Comparison of ENCODE assay signal across 13 cellular contexts in genomic region chr20:38108438-38109024, GRCh38. TPM values are rescaled to one million over a fixed set of nuclear protein-coding genes. Genes with fewer than 3 reads are reported as not detected.
DNase-seq lines count a peak whose midpoint lies in the region; ATAC-seq and TF ChIP-seq lines count a peak whose summit lies in the region.
"Had no signal": no experiment of that assay in that cellular context is flagged by ENCODE, and none has a peak within 500 bp of the region (broad histone marks: within the 10 kb centered on the region; RNA-seq: fewer than 3 reads in every experiment).

No MANE protein-coding gene starts in this region.

- POLR2A ChIA-PET in GM10248 (lab: Yijun Ruan, JAX): no interaction called here

- no peak overlapping the region for H3K4me3 ChIP-seq in body of pancreas
- H3K4me3 ChIP-seq in left lung: no peak overlapping the region
- no peak overlapping the region for H3K4me3 ChIP-seq in suprapubic skin

- H3K4me3 Mint-ChIP-seq in HFFc6: no peak overlapping the region; the same call in 1 of the 2 replicates
- H3K4me3 Mint-ChIP-seq: dendritic cell treated with granulocyte-macrophage colony-stimulating factor and Interleukin-4, amounts not matched to agents 40 ng/mL and 50 ng/mL, for 4 days; T-helper 2 cell treated with Interferon-gamma antibody and Interleukin-4, amounts not matched to agents 5 μg/mL and 100 μg/mL, for 36 hours had no signal

- TF ChIP-seq EP300 in suprapubic skin (IDR thresholded peaks at IDR 0.05): no peak

- WGBS in body of pancreas, 2 donors: 72 to 87% methylated on average over 4 of the region's 4 CpGs
- 65% methylated on average over 4 of the region's 4 CpGs for WGBS in suprapubic skin

- H3K9me3 Mint-ChIP-seq in HFFc6: no peaks in the 10 kb centered on the region; the same call in 1 of the 2 replicates
- H3K9me3 Mint-ChIP-seq: dendritic cell treated with granulocyte-macrophage colony-stimulating factor and Interleukin-4, amounts not matched to agents 40 ng/mL and 50 ng/mL, for 4 days; T-helper 2 cell treated with Interferon-gamma antibody and Interleukin-4, amounts not matched to agents 5 μg/mL and 100 μg/mL, for 36 hours had no signal

- peak overlapping the region in 1 of 4 donors; percentile 25 for H3K27ac ChIP-seq in body of pancreas
- peak overlapping the region; percentile 18 to 53 for H3K27ac ChIP-seq in left lung
- H3K27ac ChIP-seq in suprapubic skin: peak overlapping the region; percentile 22

- TF ChIP-seq CTCF in HFFc6 (IDR thresholded peaks at IDR 0.05) (no peak), body of pancreas (IDR thresholded peaks at IDR 0.05) (no peak), left lung (IDR thresholded peaks at IDR 0.05) (no peak), suprapubic skin (IDR thresholded peaks at IDR 0.05) (no peak), GM10248 (IDR thresholded peaks at IDR 0.05; ENCODE audit: control extremely low read depth, extremely low read depth, low read depth, missing control alignments) (no peak)

- peaks cover 1% of the 10 kb centered on the region; the same call in 1 of the 2 replicates for H3K27me3 Mint-ChIP-seq in HFFc6 (ENCODE audit: insufficient read depth)
- H3K27me3 Mint-ChIP-seq: dendritic cell treated with granulocyte-macrophage colony-stimulating factor and Interleukin-4, amounts not matched to agents 40 ng/mL and 50 ng/mL, for 4 days; progenitor cell of endocrine pancreas had no signal

- TF ChIP-seq POLR2A in body of pancreas (IDR thresholded peaks at IDR 0.05) (no peak), suprapubic skin (IDR thresholded peaks at IDR 0.05) (no peak)

- ATAC-seq in body of pancreas: peak; percentile 39
- peak; percentile 37 for ATAC-seq in left lung
- ATAC-seq in GM21576 (IDR thresholded peaks at IDR 0.05; ENCODE audit: unreplicated experiment): no peak

- H3K9me3 ChIP-seq in body of pancreas: no peaks in the 10 kb centered on the region
- no peaks in the 10 kb centered on the region for H3K9me3 ChIP-seq in left lung
- no peaks in the 10 kb centered on the region for H3K9me3 ChIP-seq in suprapubic skin

- peaks cover 45% of the 10 kb centered on the region for H3K4me1 Mint-ChIP-seq in HFFc6 (ENCODE audit: low read depth)

- CTCF ChIA-PET in GM10248 (lab: Yijun Ruan, JAX): interaction anchor here (1.1 to 2.4 kb wide), 2 partner anchors 22 to 35 kb away, joined by 3 to 12 read pairs; no protein-coding TSS in a partner anchor

- DNase-seq in HFFc6: peak; percentile 47
- DNase-seq in body of pancreas: peak in 3 of 4 donors; percentile 47 to 62 (median 48)
- DNase-seq in left lung: no peak
- DNase-seq in suprapubic skin (ENCODE audit: low spot score in 2 of 2): no peak
- no peak for DNase-seq in posterior cingulate gyrus
- DNase-seq in GM10248 (ENCODE audit: extremely low spot score): no peak
- no peak for DNase-seq in DMS53 treated with DMSO at 0.1 percent for 48 hours (lab: John Stamatoyannopoulos, UW; ENCODE audit: unreplicated experiment)
- DNase-seq: activated T-cell treated with anti-CD3 and anti-CD28 coated beads, Interleukin-2, amount 50 U/mL, for 1 hour; DMS79 treated with DMSO at 0.1 percent for 48 hours had no signal

- no peaks in the 10 kb centered on the region for H3K36me3 Mint-ChIP-seq in HFFc6 (ENCODE audit: low read depth)

- peak overlapping the region; percentile 64 for H3K27ac Mint-ChIP-seq in HFFc6
- H3K27ac Mint-ChIP-seq: dendritic cell treated with granulocyte-macrophage colony-stimulating factor and Interleukin-4, amounts not matched to agents 40 ng/mL and 50 ng/mL, for 4 days; T-helper 2 cell treated with Interferon-gamma antibody and Interleukin-4, amounts not matched to agents 5 μg/mL and 100 μg/mL, for 36 hours had no signal

- intact Hi-C loops in body of pancreas (cut with DNase I) (no loop called here), left lung (cut with DNase I) (no loop called here), posterior cingulate gyrus (cut with DNase I) (no loop called here)

- H3K4me1 ChIP-seq in body of pancreas: peaks cover 13% of the 10 kb centered on the region
- peaks cover 11 to 23% of the 10 kb centered on the region in 2 donors for H3K4me1 ChIP-seq in left lung
- peaks cover 16% of the 10 kb centered on the region for H3K4me1 ChIP-seq in suprapubic skin

- H3K27me3 ChIP-seq in body of pancreas: no peaks in the 10 kb centered on the region
- H3K27me3 ChIP-seq in left lung: no peaks in the 10 kb centered on the region
- H3K27me3 ChIP-seq in suprapubic skin: no peaks in the 10 kb centered on the region

- no peaks in the 10 kb centered on the region for H3K36me3 ChIP-seq in body of pancreas (replicated peaks in 1 of 2; ENCODE audit: insufficient read depth in 1 of 2, low read depth in 2 of 2)
- no peaks in the 10 kb centered on the region for H3K36me3 ChIP-seq in left lung
- H3K36me3 ChIP-seq in suprapubic skin: no peaks in the 10 kb centered on the region

RNA-seq across cellular contexts. Expression of gene TGM2, which starts 56.5 kb away (rescaled TPM):
- total RNA-seq in HFFc6 (2021; fragmentation: NEBNext Ultra II Directional; extraction: Animal tissue kit (Norgen Biotek cat#: 25700)): 100 to 1,000 TPM in 5 of 6 experiments, 10 to 100 TPM in 1; 99.6 to 430 (median 111) TPM
- 10 to 100 TPM; 17.1 to 27.5 TPM for total RNA-seq in body of pancreas
- total RNA-seq in left lung: 100 to 1,000 TPM; 174 to 391 TPM
- total RNA-seq in suprapubic skin: 1 to 10 TPM; 1.5 to 6.6 (median 3.8) TPM

Comparison
In these comparisons a context has a peak if more than half of its experiments do, and no peak if none do; other contexts are left out.
1. DNase-seq: peak in HFFc6 (single experiment) and body of pancreas (3 of 4); none in left lung (0 of 2), suprapubic skin (0 of 2), posterior cingulate gyrus (0 of 10), GM10248 (single experiment) and DMS53 treated with DMSO at 0.1 percent for 48 hours (single experiment).